Comparison of ENCODE assay signal across 1 cellular context in the genomic region with DNA sequence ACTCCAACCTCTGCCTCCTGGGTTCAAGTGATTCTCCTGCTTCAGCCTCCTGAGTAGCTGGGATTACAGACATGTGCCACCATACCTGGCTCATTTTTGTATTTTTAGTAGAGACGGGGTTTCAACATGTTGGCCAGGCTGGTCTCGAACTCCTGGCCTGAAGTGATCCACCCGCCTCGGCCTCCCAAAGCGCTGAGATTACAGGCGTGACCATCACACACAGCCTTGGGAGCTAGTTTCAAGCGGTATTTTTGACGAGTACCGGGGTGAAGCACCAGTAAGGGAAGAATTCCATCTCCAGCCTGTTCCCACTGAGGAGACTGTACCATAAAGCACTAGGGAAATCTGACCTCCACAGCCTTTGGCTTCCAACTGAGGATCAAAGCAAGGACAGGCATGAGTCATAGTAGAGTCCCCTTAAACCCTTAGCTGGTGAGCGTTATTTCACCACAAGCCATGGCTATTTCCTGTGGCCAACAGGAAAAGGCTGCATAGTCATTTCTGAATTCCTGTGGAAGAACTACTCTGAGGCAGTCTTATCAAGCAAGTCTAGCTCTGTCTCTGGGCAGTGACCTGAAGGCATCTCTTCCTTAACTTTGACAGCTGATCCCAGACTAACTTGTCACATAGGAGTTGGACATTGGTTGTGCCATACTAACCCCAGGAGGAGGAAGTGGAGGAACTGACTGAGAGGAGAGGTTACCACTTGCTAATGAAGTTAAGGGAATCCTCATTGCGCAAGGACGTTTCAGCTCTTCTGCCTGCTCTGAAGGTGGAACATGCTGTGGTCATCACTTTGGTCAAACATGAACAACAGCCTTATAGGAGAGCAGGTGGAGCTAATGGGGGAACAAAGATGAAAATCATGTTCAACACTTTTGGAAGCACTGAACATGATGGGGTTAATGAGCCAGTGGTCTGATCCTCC.
TF ChIP-seq lines count a peak whose summit lies in the region.

No MANE protein-coding gene starts in this region.

TF ChIP-seq in HepG2, 621 proteins besides CTCF, POLR2A, EP300 and RAD21 (continued from another document and continues in another):
- TF ChIP-seq, protein P1, sequence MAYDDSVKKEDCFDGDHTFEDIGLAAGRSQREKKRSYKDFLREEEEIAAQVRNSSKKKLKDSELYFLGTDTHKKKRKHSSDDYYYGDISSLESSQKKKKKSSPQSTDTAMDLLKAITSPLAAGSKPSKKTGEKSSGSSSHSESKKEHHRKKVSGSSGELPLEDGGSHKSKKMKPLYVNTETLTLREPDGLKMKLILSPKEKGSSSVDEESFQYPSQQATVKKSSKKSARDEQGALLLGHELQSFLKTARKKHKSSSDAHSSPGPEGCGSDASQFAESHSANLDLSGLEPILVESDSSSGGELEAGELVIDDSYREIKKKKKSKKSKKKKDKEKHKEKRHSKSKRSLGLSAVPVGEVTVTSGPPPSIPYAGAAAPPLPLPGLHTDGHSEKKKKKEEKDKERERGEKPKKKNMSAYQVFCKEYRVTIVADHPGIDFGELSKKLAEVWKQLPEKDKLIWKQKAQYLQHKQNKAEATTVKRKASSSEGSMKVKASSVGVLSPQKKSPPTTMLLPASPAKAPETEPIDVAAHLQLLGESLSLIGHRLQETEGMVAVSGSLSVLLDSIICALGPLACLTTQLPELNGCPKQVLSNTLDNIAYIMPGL (CRISPR knock-in tag; IDR thresholded peaks at IDR 0.05; ENCODE audit: borderline replicate concordance in 1 of 2, low read depth in 1 of 2): no peak
- TF ChIP-seq GFI1 (CRISPR knock-in tag; IDR thresholded peaks at IDR 0.05; ENCODE audit: borderline replicate concordance) (no peak), ZNF569 (CRISPR knock-in tag; IDR thresholded peaks at IDR 0.05; ENCODE audit: borderline replicate concordance) (no peak), DNMT1 (CRISPR knock-in tag; IDR thresholded peaks at IDR 0.05) (no peak), RFXANK (CRISPR knock-in tag; IDR thresholded peaks at IDR 0.05) (no peak), ZNF776 (CRISPR knock-in tag; IDR thresholded peaks at IDR 0.05) (no peak), BORCS8-MEF2B (CRISPR knock-in tag; IDR thresholded peaks at IDR 0.05) (no peak), ZNF138 (CRISPR knock-in tag; IDR thresholded peaks at IDR 0.05; ENCODE audit: low read depth) (no peak), MBNL3 (CRISPR knock-in tag; conservative IDR thresholded peaks at IDR 0.05) (no peak), SIN3A (IDR thresholded peaks at IDR 0.05; ENCODE audit: borderline replicate concordance, low read depth, low read length) (no peak), ZSCAN30 (CRISPR knock-in tag; IDR thresholded peaks at IDR 0.05) (no peak), FOXO1 (CRISPR knock-in tag; IDR thresholded peaks at IDR 0.05) (no peak), ZNF460 (CRISPR knock-in tag; IDR thresholded peaks at IDR 0.05; ENCODE audit: borderline replicate concordance) (no peak), GATAD1 (CRISPR knock-in tag; IDR thresholded peaks at IDR 0.05) (peak; percentile 23; the same call in 1 of the 2 replicates), HDAC1 (CRISPR knock-in tag; IDR thresholded peaks at IDR 0.05) (no peak; the same call in 1 of the 2 replicates), ESRRA (CRISPR knock-in tag; IDR thresholded peaks at IDR 0.05; ENCODE audit: low read depth) (peak; percentile 27; the same call in 1 of the 2 replicates), ARHGAP35 (CRISPR knock-in tag; IDR thresholded peaks at IDR 0.05; ENCODE audit: borderline replicate concordance) (no peak), ZNF136 (CRISPR knock-in tag; IDR thresholded peaks at IDR 0.05; ENCODE audit: low read depth) (0 out of 2 replicates have a peak, but pooled peaks have one; percentile 60), U2AF1 (optimal IDR thresholded peaks at IDR 0.05; ENCODE audit: low read depth, low read length) (no peak), ZNF224 (CRISPR knock-in tag; IDR thresholded peaks at IDR 0.05) (no peak), NFATC3 (CRISPR knock-in tag; IDR thresholded peaks at IDR 0.05) (no peak), ZNF225 (CRISPR knock-in tag; IDR thresholded peaks at IDR 0.05) (no peak), GABPA (IDR thresholded peaks at IDR 0.05; ENCODE audit: low read depth, low read length) (no peak), GABPA (CRISPR knock-in tag; IDR thresholded peaks at IDR 0.05; ENCODE audit: low read depth) (peak; percentile 77), ZNF83 (CRISPR knock-in tag; IDR thresholded peaks at IDR 0.05; ENCODE audit: borderline replicate concordance) (no peak), ZNF878 (CRISPR knock-in tag; IDR thresholded peaks at IDR 0.05) (0 out of 2 replicates have a peak, but pooled peaks have one; percentile 40), SKI (IDR thresholded peaks at IDR 0.05; ENCODE audit: partially characterized antibody) (peak; percentile 23), ZFP36 (IDR thresholded peaks at IDR 0.05; ENCODE audit: borderline replicate concordance, low read depth, low read length, partially characterized antibody) (no peak), CBX1 (IDR thresholded peaks at IDR 0.05; ENCODE audit: low read depth) (no peak), PCBP1 (IDR thresholded peaks at IDR 0.05; ENCODE audit: borderline replicate concordance, low read depth, low read length) (no peak), ZMYM2 (CRISPR knock-in tag; IDR thresholded peaks at IDR 0.05) (peak; percentile 44; the same call in 1 of the 2 replicates), STAG1 (CRISPR knock-in tag; IDR thresholded peaks at IDR 0.05) (no peak), ZNF382 (CRISPR knock-in tag; IDR thresholded peaks at IDR 0.05; ENCODE audit: borderline replicate concordance) (no peak), NFYC (CRISPR knock-in tag; IDR thresholded peaks at IDR 0.05) (no peak), SOX6 (IDR thresholded peaks at IDR 0.05) (no peak), SOX6 (CRISPR knock-in tag; IDR thresholded peaks at IDR 0.05) (no peak), KDM5B (CRISPR knock-in tag; IDR thresholded peaks at IDR 0.05; ENCODE audit: borderline replicate concordance) (no peak), ZNF703 (CRISPR knock-in tag; IDR thresholded peaks at IDR 0.05; ENCODE audit: borderline replicate concordance) (no peak), ZNF17 (CRISPR knock-in tag; IDR thresholded peaks at IDR 0.05) (no peak), SALL2 (CRISPR knock-in tag; IDR thresholded peaks at IDR 0.05) (no peak), ZNF264 (CRISPR knock-in tag; IDR thresholded peaks at IDR 0.05) (no peak)
- TF ChIP-seq, protein P2, sequence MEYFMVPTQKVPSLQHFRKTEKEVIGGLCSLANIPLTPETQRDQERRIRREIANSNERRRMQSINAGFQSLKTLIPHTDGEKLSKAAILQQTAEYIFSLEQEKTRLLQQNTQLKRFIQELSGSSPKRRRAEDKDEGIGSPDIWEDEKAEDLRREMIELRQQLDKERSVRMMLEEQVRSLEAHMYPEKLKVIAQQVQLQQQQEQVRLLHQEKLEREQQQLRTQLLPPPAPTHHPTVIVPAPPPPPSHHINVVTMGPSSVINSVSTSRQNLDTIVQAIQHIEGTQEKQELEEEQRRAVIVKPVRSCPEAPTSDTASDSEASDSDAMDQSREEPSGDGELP (IDR thresholded peaks at IDR 0.05; ENCODE audit: borderline replicate concordance, low read depth): no peak
- TF ChIP-seq, protein P3, sequence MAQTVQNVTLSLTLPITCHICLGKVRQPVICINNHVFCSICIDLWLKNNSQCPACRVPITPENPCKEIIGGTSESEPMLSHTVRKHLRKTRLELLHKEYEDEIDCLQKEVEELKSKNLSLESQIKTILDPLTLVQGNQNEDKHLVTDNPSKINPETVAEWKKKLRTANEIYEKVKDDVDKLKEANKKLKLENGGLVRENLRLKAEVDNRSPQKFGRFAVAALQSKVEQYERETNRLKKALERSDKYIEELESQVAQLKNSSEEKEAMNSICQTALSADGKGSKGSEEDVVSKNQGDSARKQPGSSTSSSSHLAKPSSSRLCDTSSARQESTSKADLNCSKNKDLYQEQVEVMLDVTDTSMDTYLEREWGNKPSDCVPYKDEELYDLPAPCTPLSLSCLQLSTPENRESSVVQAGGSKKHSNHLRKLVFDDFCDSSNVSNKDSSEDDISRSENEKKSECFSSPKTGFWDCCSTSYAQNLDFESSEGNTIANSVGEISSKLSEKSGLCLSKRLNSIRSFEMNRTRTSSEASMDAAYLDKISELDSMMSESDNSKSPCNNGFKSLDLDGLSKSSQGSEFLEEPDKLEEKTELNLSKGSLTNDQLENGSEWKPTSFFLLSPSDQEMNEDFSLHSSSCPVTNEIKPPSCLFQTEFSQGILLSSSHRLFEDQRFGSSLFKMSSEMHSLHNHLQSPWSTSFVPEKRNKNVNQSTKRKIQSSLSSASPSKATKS (CRISPR knock-in tag; IDR thresholded peaks at IDR 0.05): no peak
- TF ChIP-seq, protein P4, sequence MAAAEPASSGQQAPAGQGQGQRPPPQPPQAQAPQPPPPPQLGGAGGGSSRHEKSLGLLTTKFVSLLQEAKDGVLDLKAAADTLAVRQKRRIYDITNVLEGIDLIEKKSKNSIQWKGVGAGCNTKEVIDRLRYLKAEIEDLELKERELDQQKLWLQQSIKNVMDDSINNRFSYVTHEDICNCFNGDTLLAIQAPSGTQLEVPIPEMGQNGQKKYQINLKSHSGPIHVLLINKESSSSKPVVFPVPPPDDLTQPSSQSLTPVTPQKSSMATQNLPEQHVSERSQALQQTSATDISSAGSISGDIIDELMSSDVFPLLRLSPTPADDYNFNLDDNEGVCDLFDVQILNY (CRISPR knock-in tag; conservative IDR thresholded peaks at IDR 0.05): no peak
- TF ChIP-seq, protein P5, sequence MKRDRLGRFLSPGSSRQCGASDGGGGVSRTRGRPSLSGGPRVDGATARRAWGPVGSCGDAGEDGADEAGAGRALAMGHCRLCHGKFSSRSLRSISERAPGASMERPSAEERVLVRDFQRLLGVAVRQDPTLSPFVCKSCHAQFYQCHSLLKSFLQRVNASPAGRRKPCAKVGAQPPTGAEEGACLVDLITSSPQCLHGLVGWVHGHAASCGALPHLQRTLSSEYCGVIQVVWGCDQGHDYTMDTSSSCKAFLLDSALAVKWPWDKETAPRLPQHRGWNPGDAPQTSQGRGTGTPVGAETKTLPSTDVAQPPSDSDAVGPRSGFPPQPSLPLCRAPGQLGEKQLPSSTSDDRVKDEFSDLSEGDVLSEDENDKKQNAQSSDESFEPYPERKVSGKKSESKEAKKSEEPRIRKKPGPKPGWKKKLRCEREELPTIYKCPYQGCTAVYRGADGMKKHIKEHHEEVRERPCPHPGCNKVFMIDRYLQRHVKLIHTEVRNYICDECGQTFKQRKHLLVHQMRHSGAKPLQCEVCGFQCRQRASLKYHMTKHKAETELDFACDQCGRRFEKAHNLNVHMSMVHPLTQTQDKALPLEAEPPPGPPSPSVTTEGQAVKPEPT (CRISPR knock-in tag; IDR thresholded peaks at IDR 0.05; ENCODE audit: low read depth): no peak
- TF ChIP-seq, protein P6, sequence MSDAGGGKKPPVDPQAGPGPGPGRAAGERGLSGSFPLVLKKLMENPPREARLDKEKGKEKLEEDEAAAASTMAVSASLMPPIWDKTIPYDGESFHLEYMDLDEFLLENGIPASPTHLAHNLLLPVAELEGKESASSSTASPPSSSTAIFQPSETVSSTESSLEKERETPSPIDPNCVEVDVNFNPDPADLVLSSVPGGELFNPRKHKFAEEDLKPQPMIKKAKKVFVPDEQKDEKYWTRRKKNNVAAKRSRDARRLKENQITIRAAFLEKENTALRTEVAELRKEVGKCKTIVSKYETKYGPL (CRISPR knock-in tag; IDR thresholded peaks at IDR 0.05): no peak
- TF ChIP-seq, protein P7, sequence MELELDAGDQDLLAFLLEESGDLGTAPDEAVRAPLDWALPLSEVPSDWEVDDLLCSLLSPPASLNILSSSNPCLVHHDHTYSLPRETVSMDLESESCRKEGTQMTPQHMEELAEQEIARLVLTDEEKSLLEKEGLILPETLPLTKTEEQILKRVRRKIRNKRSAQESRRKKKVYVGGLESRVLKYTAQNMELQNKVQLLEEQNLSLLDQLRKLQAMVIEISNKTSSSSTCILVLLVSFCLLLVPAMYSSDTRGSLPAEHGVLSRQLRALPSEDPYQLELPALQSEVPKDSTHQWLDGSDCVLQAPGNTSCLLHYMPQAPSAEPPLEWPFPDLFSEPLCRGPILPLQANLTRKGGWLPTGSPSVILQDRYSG (CRISPR knock-in tag; IDR thresholded peaks at IDR 0.05): no peak
- TF ChIP-seq, protein P8, sequence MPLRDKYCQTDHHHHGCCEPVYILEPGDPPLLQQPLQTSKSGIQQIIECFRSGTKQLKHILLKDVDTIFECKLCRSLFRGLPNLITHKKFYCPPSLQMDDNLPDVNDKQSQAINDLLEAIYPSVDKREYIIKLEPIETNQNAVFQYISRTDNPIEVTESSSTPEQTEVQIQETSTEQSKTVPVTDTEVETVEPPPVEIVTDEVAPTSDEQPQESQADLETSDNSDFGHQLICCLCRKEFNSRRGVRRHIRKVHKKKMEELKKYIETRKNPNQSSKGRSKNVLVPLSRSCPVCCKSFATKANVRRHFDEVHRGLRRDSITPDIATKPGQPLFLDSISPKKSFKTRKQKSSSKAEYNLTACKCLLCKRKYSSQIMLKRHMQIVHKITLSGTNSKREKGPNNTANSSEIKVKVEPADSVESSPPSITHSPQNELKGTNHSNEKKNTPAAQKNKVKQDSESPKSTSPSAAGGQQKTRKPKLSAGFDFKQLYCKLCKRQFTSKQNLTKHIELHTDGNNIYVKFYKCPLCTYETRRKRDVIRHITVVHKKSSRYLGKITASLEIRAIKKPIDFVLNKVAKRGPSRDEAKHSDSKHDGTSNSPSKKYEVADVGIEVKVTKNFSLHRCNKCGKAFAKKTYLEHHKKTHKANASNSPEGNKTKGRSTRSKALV (CRISPR knock-in tag; IDR thresholded peaks at IDR 0.05): no peak
- TF ChIP-seq, protein P9, sequence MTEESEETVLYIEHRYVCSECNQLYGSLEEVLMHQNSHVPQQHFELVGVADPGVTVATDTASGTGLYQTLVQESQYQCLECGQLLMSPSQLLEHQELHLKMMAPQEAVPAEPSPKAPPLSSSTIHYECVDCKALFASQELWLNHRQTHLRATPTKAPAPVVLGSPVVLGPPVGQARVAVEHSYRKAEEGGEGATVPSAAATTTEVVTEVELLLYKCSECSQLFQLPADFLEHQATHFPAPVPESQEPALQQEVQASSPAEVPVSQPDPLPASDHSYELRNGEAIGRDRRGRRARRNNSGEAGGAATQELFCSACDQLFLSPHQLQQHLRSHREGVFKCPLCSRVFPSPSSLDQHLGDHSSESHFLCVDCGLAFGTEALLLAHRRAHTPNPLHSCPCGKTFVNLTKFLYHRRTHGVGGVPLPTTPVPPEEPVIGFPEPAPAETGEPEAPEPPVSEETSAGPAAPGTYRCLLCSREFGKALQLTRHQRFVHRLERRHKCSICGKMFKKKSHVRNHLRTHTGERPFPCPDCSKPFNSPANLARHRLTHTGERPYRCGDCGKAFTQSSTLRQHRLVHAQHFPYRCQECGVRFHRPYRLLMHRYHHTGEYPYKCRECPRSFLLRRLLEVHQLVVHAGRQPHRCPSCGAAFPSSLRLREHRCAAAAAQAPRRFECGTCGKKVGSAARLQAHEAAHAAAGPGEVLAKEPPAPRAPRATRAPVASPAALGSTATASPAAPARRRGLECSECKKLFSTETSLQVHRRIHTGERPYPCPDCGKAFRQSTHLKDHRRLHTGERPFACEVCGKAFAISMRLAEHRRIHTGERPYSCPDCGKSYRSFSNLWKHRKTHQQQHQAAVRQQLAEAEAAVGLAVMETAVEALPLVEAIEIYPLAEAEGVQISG (CRISPR knock-in tag; IDR thresholded peaks at IDR 0.05): 0 out of 2 replicates have a peak, but pooled peaks have one; percentile 11
- TF ChIP-seq, protein P10, sequence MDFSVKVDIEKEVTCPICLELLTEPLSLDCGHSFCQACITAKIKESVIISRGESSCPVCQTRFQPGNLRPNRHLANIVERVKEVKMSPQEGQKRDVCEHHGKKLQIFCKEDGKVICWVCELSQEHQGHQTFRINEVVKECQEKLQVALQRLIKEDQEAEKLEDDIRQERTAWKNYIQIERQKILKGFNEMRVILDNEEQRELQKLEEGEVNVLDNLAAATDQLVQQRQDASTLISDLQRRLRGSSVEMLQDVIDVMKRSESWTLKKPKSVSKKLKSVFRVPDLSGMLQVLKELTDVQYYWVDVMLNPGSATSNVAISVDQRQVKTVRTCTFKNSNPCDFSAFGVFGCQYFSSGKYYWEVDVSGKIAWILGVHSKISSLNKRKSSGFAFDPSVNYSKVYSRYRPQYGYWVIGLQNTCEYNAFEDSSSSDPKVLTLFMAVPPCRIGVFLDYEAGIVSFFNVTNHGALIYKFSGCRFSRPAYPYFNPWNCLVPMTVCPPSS (IDR thresholded peaks at IDR 0.05): no peak
